Comparison of ENCODE assay signal across 1 cellular context in the genomic region with DNA sequence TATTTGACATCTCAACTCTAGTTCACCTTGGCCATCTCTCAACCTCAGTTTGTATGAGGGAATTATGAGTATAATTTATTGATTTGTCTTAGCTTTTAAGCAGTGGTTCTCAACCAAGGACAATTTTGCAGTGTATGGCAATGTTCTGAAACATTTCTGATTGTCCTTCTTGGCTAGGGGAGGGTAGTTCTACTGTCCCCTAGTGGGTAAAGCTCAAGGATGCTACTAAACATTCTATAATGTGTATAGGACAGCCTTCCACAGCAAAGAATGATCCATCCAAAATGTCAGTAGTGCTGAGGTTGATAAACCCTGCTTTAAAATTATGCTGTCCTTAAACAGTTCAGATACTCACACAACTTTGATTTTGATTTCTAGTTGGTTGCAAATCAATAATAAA.
TF ChIP-seq lines count a peak whose summit lies in the region.

No MANE protein-coding gene starts in this region.

TF ChIP-seq in WTC11, 78 proteins besides CTCF, POLR2A, EP300 and RAD21 (continued from another document):
- no peak for TF ChIP-seq ARID4B (CRISPR knock-in tag; IDR thresholded peaks at IDR 0.05; ENCODE audit: borderline replicate concordance)
- TF ChIP-seq ZBTB43 (CRISPR knock-in tag; IDR thresholded peaks at IDR 0.05): no peak
- no peak for TF ChIP-seq GTF2I (CRISPR knock-in tag; conservative IDR thresholded peaks at IDR 0.05)
